1 cellular context compared by ENCODE assay signal in genomic region chr7:96075510-96076349, GRCh38.
TF ChIP-seq lines count a peak whose summit lies in the region.

No MANE protein-coding gene starts in this region.

TF ChIP-seq in GM23338, 12 proteins besides CTCF, POLR2A, EP300 and RAD21 (continued from another document):
- TF ChIP-seq ZNF462 (CRISPR knock-in tag; IDR thresholded peaks at IDR 0.05) (no peak), STAT1 (IDR thresholded peaks at IDR 0.05; ENCODE audit: unreplicated experiment) (no peak), ETS1 (IDR thresholded peaks at IDR 0.05) (no peak), ZNF114 (CRISPR knock-in tag; IDR thresholded peaks at IDR 0.05) (no peak), ZNF331 (CRISPR knock-in tag; IDR thresholded peaks at IDR 0.05; ENCODE audit: low read depth) (no peak), EZH2 (IDR thresholded peaks at IDR 0.05; ENCODE audit: low read depth, unreplicated experiment) (no peak), CREB1 (CRISPR knock-in tag; IDR thresholded peaks at IDR 0.05; ENCODE audit: low read depth) (no peak)
